9 cellular contexts compared by ENCODE assay signal in the genomic region with DNA sequence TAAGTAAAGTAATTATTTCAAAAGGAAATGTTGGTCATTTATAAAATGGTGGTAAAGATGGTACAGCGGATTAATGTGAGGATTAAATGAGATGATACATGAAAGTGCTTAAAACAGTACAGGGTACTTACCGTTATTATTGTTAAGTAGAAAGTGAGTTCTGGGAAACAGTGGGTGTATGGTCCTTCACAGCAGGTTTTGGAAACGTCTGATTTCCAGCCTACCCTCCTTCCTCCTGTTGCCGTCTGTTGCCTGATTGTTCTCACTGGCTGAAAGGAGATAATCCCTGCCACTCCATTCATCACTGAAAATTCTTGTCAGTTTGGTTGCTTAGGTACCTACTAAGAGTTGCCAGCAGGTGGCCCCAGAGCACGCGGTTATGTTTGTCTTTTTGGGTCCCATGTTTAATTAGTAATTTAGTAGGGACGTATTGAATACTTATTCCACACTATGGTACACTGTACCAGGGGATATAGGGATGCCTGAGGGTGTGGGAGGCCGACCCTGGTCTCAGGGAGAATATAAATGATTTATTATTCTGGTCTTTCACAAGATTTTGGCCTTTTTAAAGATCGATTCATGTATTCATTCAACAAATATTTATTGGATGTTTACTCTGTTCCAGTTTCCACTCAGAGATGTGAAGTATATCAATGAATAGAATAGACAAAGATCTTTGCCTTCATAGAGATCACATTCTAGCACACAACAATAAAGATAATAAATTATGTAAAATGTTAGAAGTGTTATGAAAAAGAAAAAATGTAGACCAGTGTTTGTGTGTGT. TPM values are rescaled to one million over a fixed set of nuclear protein-coding genes. Genes with fewer than 3 reads are reported as not detected.
DNase-seq lines count a peak whose midpoint lies in the region; ATAC-seq and TF ChIP-seq lines count a peak whose summit lies in the region.
"Had no signal": no experiment of that assay in that cellular context is flagged by ENCODE, and none has a peak within 500 bp of the region (broad histone marks: within the 10 kb centered on the region; RNA-seq: fewer than 3 reads in every experiment).

No MANE protein-coding gene starts in this region.

- no peak for TF ChIP-seq EP300 in esophagus muscularis mucosa (IDR thresholded peaks at IDR 0.05)

- DNase-seq in CD4-positive, CD25-positive, alpha-beta regulatory T cell, result peak; percentile 23 to 78 (median 63)
- peak; percentile 51 for DNase-seq in activated T-cell treated with anti-CD3 and anti-CD28 coated beads for 1 hour (ENCODE audit: low read depth)
- no peak for DNase-seq in esophagus muscularis mucosa (ENCODE audit: extremely low spot score)
- peak; percentile 45 for DNase-seq in natural killer cell

- peak overlapping the region in 1 of 3 donors; percentile 4 for H3K27ac Mint-ChIP-seq in CD4-positive, CD25-positive, alpha-beta regulatory T cell
- peak overlapping the region in 1 of 2 donors; percentile 81 for H3K27ac Mint-ChIP-seq in natural killer cell
- H3K27ac Mint-ChIP-seq in stimulated activated memory B cell treated with anti-CD40 and anti-IgM and Interleukin-4, amounts not matched to agents 10 μg/mL and 1 μg/mL and 100 μg/mL, for 72 hours, result peak overlapping the region; percentile 53

- H3K36me3 ChIP-seq in CD4-positive, CD25-positive, alpha-beta regulatory T cell (ENCODE audit: control insufficient read depth, insufficient read depth, low read length), result no peaks in the 10 kb centered on the region
- H3K36me3 ChIP-seq in HEK293 (ENCODE audit: control insufficient read depth in 2 of 2, insufficient read depth in 1 of 2, low read length in 2 of 2), result no peaks in the 10 kb centered on the region
- no peaks in the 10 kb centered on the region for H3K36me3 ChIP-seq in OCI-LY3 (replicated peaks; ENCODE audit: low read depth, low read length)
- no peaks in the 10 kb centered on the region for H3K36me3 ChIP-seq in esophagus muscularis mucosa

- peaks cover 13% of the 10 kb centered on the region for H3K27me3 ChIP-seq in CD4-positive, CD25-positive, alpha-beta regulatory T cell (ENCODE audit: control insufficient read depth, insufficient read depth, low read length)
- H3K27me3 ChIP-seq in OCI-LY3 (ENCODE audit: low read depth, low read length) (peaks cover 38% of the 10 kb centered on the region), esophagus muscularis mucosa (peaks cover 0 to 4% (median 0%) of the 10 kb centered on the region in 4 donors)

- H3K4me2 ChIP-seq in OCI-LY3 (ENCODE audit: low read length), result peak overlapping the region; percentile 33

- POLR2A ChIA-PET in HEK293 (lab: Yijun Ruan, JAX), result interaction anchor here (0.9 kb wide), 1 partner anchor 269 kb away, joined by 6 read pairs; no protein-coding TSS in a partner anchor

- no peak for TF ChIP-seq POLR2A in esophagus muscularis mucosa (IDR thresholded peaks at IDR 0.05; ENCODE audit: low read depth)

- peaks cover 9% of the 10 kb centered on the region for H3K4me1 ChIP-seq in CD4-positive, CD25-positive, alpha-beta regulatory T cell (ENCODE audit: control insufficient read depth, insufficient read depth, low read length, poor library complexity, severe bottlenecking)
- H3K4me1 ChIP-seq in HEK293 (ENCODE audit: control insufficient read depth, insufficient read depth, low read length) (no peaks in the 10 kb centered on the region), OCI-LY3 (ENCODE audit: low read length) (no peaks in the 10 kb centered on the region), esophagus muscularis mucosa (peaks cover 0 to 23% (median 15%) of the 10 kb centered on the region in 4 donors)

- H3K9me3 Mint-ChIP-seq in CD4-positive, CD25-positive, alpha-beta regulatory T cell, result no peaks in the 10 kb centered on the region
- no peaks in the 10 kb centered on the region for H3K9me3 Mint-ChIP-seq in natural killer cell
- no peaks in the 10 kb centered on the region for H3K9me3 Mint-ChIP-seq in stimulated activated memory B cell treated with anti-CD40 and anti-IgM and Interleukin-4, amounts not matched to agents 10 μg/mL and 1 μg/mL and 100 μg/mL, for 72 hours

- no peaks in the 10 kb centered on the region for H3K36me3 Mint-ChIP-seq in CD4-positive, CD25-positive, alpha-beta regulatory T cell
- H3K36me3 Mint-ChIP-seq in natural killer cell, result no peaks in the 10 kb centered on the region
- H3K36me3 Mint-ChIP-seq in stimulated activated memory B cell treated with anti-CD40 and anti-IgM and Interleukin-4, amounts not matched to agents 10 μg/mL and 1 μg/mL and 100 μg/mL, for 72 hours, result no peaks in the 10 kb centered on the region

- no peak overlapping the region for H3K27ac ChIP-seq in CD4-positive, CD25-positive, alpha-beta regulatory T cell (ENCODE audit: insufficient read depth, low read length, poor library complexity, severe bottlenecking)
- no peak overlapping the region for H3K27ac ChIP-seq in HEK293 (ENCODE audit: extremely low read depth, low read depth, low read length)
- no peak overlapping the region for H3K27ac ChIP-seq in OCI-LY3 (ENCODE audit: low read length)
- H3K27ac ChIP-seq in esophagus muscularis mucosa (replicated peaks in 1 of 4), result peak overlapping the region in 3 of 4 donors; percentile 53 to 76 (median 76)

- peak; percentile 54 to 64 for ATAC-seq in CD4-positive, CD25-positive, alpha-beta regulatory T cell (ENCODE audit: low read depth in 2 of 2)
- peak; percentile 64 to 73 (median 68) for ATAC-seq in natural killer cell
- peak; percentile 68 for ATAC-seq in stimulated activated memory B cell treated with anti-CD40 and anti-IgM and Interleukin-4, amounts not matched to agents 10 μg/mL and 1 μg/mL and 100 μg/mL, for 72 hours
- no peak for ATAC-seq in HG03442 (IDR thresholded peaks at IDR 0.05; ENCODE audit: unreplicated experiment)

- H4K20me1 ChIP-seq in OCI-LY3 (ENCODE audit: insufficient read depth, low read length), result no peaks in the 10 kb centered on the region

- peak overlapping the region; percentile 27; the same call in 1 of the 2 replicates for H2AFZ ChIP-seq in OCI-LY3 (ENCODE audit: low read depth, low read length)

- peaks cover 52% of the 10 kb centered on the region for H3K27me3 Mint-ChIP-seq in CD4-positive, CD25-positive, alpha-beta regulatory T cell
- peaks cover 0 to 9% of the 10 kb centered on the region in 2 donors for H3K27me3 Mint-ChIP-seq in natural killer cell (ENCODE audit: low read depth in 2 of 2)
- H3K27me3 Mint-ChIP-seq in stimulated activated memory B cell treated with anti-CD40 and anti-IgM and Interleukin-4, amounts not matched to agents 10 μg/mL and 1 μg/mL and 100 μg/mL, for 72 hours, result peaks cover 3% of the 10 kb centered on the region

- TF ChIP-seq CTCF in HEK293 (tag by site-specific recombination; IDR thresholded peaks at IDR 0.05), result peak; percentile 34; the same call in 1 of the 2 replicates
- peak; percentile 93 for TF ChIP-seq CTCF in OCI-LY3 (IDR thresholded peaks at IDR 0.05; ENCODE audit: low read depth, low read length)
- peak; percentile 57 to 65 (median 57) for TF ChIP-seq CTCF in esophagus muscularis mucosa (IDR thresholded peaks at IDR 0.05)
- TF ChIP-seq CTCF in natural killer cell (IDR thresholded peaks at IDR 0.05), result peak; percentile 81

- no peak overlapping the region for H3K9ac ChIP-seq in OCI-LY3 (ENCODE audit: low read length)

- peak overlapping the region; percentile 75 to 88 (median 82) for H3K4me3 Mint-ChIP-seq in CD4-positive, CD25-positive, alpha-beta regulatory T cell
- H3K4me3 Mint-ChIP-seq in natural killer cell, result peak overlapping the region; percentile 84
- peak overlapping the region; percentile 83 for H3K4me3 Mint-ChIP-seq in stimulated activated memory B cell treated with anti-CD40 and anti-IgM and Interleukin-4, amounts not matched to agents 10 μg/mL and 1 μg/mL and 100 μg/mL, for 72 hours

- peak overlapping the region; percentile 55 for H3K4me3 ChIP-seq in CD4-positive, CD25-positive, alpha-beta regulatory T cell (ENCODE audit: low read depth, low read length)
- peak overlapping the region; percentile 32; the same call in 1 of the 2 replicates for H3K4me3 ChIP-seq in HEK293 (ENCODE audit: low read depth, low read length)
- H3K4me3 ChIP-seq in OCI-LY3 (ENCODE audit: low read length), result no peak overlapping the region
- H3K4me3 ChIP-seq in esophagus muscularis mucosa, result peak overlapping the region; percentile 52 to 67 (median 60)

- intact Hi-C loops in esophagus muscularis mucosa (cut with DNase I), result loop anchor here (2.0 kb wide), 1 partner anchor 269 kb away; no protein-coding TSS in a partner anchor
- intact Hi-C loops in natural killer cell (cut with micrococcal nuclease), result loop anchor here (2.0 to 5.0 kb wide), 2 partner anchors 157 to 252 kb away; no protein-coding TSS in a partner anchor

- CTCF ChIA-PET in HEK293 (lab: Yijun Ruan, JAX), result interaction anchor here (0.5 to 8.1 kb wide), 12 partner anchors 14 to 269 kb away, joined by 3 to 176 read pairs (median 5); no protein-coding TSS in a partner anchor

- H3K9me3 ChIP-seq in CD4-positive, CD25-positive, alpha-beta regulatory T cell (ENCODE audit: control insufficient read depth in 2 of 2, low read length in 2 of 2), result no peaks in the 10 kb centered on the region
- H3K9me3 ChIP-seq in HEK293 (ENCODE audit: control insufficient read depth, insufficient read depth, low read depth, low read length) (no peaks in the 10 kb centered on the region), OCI-LY3 (ENCODE audit: insufficient read depth, low read length) (no peaks in the 10 kb centered on the region), esophagus muscularis mucosa (no peaks in the 10 kb centered on the region)

- no peaks in the 10 kb centered on the region for H3K79me2 ChIP-seq in OCI-LY3 (ENCODE audit: low read length)

- H3K4me1 Mint-ChIP-seq in CD4-positive, CD25-positive, alpha-beta regulatory T cell, result peaks cover 6 to 12% (median 7%) of the 10 kb centered on the region in 4 donors
- H3K4me1 Mint-ChIP-seq in natural killer cell, result peaks cover 6 to 14% of the 10 kb centered on the region in 2 donors
- peaks cover 8% of the 10 kb centered on the region for H3K4me1 Mint-ChIP-seq in stimulated activated memory B cell treated with anti-CD40 and anti-IgM and Interleukin-4, amounts not matched to agents 10 μg/mL and 1 μg/mL and 100 μg/mL, for 72 hours

- 30% methylated on average over 9 of the region's 9 CpGs for WGBS in esophagus muscularis mucosa

TF ChIP-seq in HEK293, 187 proteins besides CTCF, POLR2A, EP300 and RAD21 (continues in another document):
- TF ChIP-seq ZNF654 (tag by site-specific recombination; IDR thresholded peaks at IDR 0.05; ENCODE audit: low read depth) (peak; percentile 74), ZXDB (tag by site-specific recombination; IDR thresholded peaks at IDR 0.05) (0 out of 2 replicates have a peak, but pooled peaks have one; percentile 11), SCRT1 (tag by site-specific recombination; IDR thresholded peaks at IDR 0.05; ENCODE audit: borderline replicate concordance) (0 out of 2 replicates have a peak, but pooled peaks have one; percentile 9), ZNF610 (tag by site-specific recombination; IDR thresholded peaks at IDR 0.05; ENCODE audit: borderline replicate concordance) (no peak), ZNF660 (tag by site-specific recombination; IDR thresholded peaks at IDR 0.05) (0 out of 2 replicates have a peak, but pooled peaks have one; percentile 28), ZNF571 (tag by site-specific recombination; IDR thresholded peaks at IDR 0.05) (no peak), ZNF335 (tag by site-specific recombination; conservative IDR thresholded peaks at IDR 0.05) (peak; percentile 81)

RNA-seq across cellular contexts. Expression of gene RPTN, which starts 30.8 kb away (rescaled TPM):
- total RNA-seq in CD4-positive, CD25-positive, alpha-beta regulatory T cell, result not detected
- polyA plus RNA-seq in CD4-positive, CD25-positive, alpha-beta regulatory T cell, result not detected
- total RNA-seq in esophagus muscularis mucosa (not detected), natural killer cell (not detected)
- total RNA-seq: T-helper 1 cell treated with Interleukin-12 subunit alpha and Interleukin-12 subunit beta and Interleukin-4 antibody, amounts not matched to agents 30 ng/mL and 1 ng/mL, for 36 hours had no signal

RNA-seq across cellular contexts. Expression of gene HRNR, which starts 34.1 kb away (rescaled TPM):
- total RNA-seq in CD4-positive, CD25-positive, alpha-beta regulatory T cell, result not detected
- not detected for polyA plus RNA-seq in CD4-positive, CD25-positive, alpha-beta regulatory T cell
- total RNA-seq in esophagus muscularis mucosa (not detected), natural killer cell (not detected)
- total RNA-seq: T-helper 1 cell treated with Interleukin-12 subunit alpha and Interleukin-12 subunit beta and Interleukin-4 antibody, amounts not matched to agents 30 ng/mL and 1 ng/mL, for 36 hours had no signal

Comparison
In these comparisons a context has a peak if more than half of its experiments do, and no peak if none do; other contexts are left out.
1. H3K27ac ChIP-seq: peak in esophagus muscularis mucosa (3 of 4); none in CD4-positive, CD25-positive, alpha-beta regulatory T cell (single experiment), HEK293 (single experiment) and OCI-LY3 (single experiment).
2. CTCF ChIP-seq: peak in every context shown above with its lines; median percentile 93 in OCI-LY3; 81 in natural killer cell; 57 in esophagus muscularis mucosa; 34 in HEK293.
3. Peak in every context shown above with its lines, with median percentiles within 50 percentile points of each other: H3K4me3 Mint-ChIP-seq.